Comparison of ENCODE assay signal across 8 cellular contexts in genomic region chr19:3506384-3507340, GRCh38. TPM values are rescaled to one million over a fixed set of nuclear protein-coding genes. Genes with fewer than 3 reads are reported as not detected.
DNase-seq lines count a peak whose midpoint lies in the region; ATAC-seq and TF ChIP-seq lines count a peak whose summit lies in the region.

No MANE protein-coding gene starts in this region.

- H3K9ac ChIP-seq in mesenchymal stem cell (ENCODE audit: low read length) = peak overlapping the region; percentile 91

- no peak for ATAC-seq in GM19351 (IDR thresholded peaks at IDR 0.05; ENCODE audit: unreplicated experiment)

- peak overlapping the region; percentile 43 for H4K8ac ChIP-seq in mesenchymal stem cell (ENCODE audit: low read length)

- H3K14ac ChIP-seq in mesenchymal stem cell (ENCODE audit: low read length in 2 of 2) = peak overlapping the region; percentile 50 to 90

- peaks cover 3% of the 10 kb centered on the region for H3K79me1 ChIP-seq in mesenchymal stem cell (replicated peaks; ENCODE audit: low read length, poor library complexity, severe bottlenecking)

- H3K9me3 ChIP-seq in mesenchymal stem cell (ENCODE audit: control insufficient read depth, low read length) = no peaks in the 10 kb centered on the region

- peak overlapping the region in 1 of 2 experiments; percentile 61 for H3K23ac ChIP-seq in mesenchymal stem cell (ENCODE audit: low read length in 2 of 2)

- no peaks in the 10 kb centered on the region for H3K27me3 ChIP-seq in mesenchymal stem cell (ENCODE audit: control insufficient read depth in 1 of 2, insufficient read depth in 1 of 2, low read length in 2 of 2)

- peaks cover 13% of the 10 kb centered on the region for H3K36me3 Mint-ChIP-seq in T-helper 1 cell treated with Interleukin-12 subunit alpha and Interleukin-12 subunit beta and Interleukin-4 antibody, amounts not matched to agents 30 μg/mL and 1 μg/mL, for 36 hours (ENCODE audit: low read depth)

- DNase-seq in HFF-Myc (ENCODE audit: extremely low read depth, low read depth) (no peak), dermis blood vessel endothelial cell (peak; percentile 38), mesenchymal stem cell (peak; percentile 38), islet precursor cell (no peak)

- peak overlapping the region; percentile 81 for H3K18ac ChIP-seq in mesenchymal stem cell (ENCODE audit: low read depth in 1 of 2, low read length in 2 of 2)

- H3K4me3 Mint-ChIP-seq in T-helper 1 cell treated with Interleukin-12 subunit alpha and Interleukin-12 subunit beta and Interleukin-4 antibody, amounts not matched to agents 30 μg/mL and 1 μg/mL, for 36 hours = peak overlapping the region; percentile 94

- peaks cover 38% of the 10 kb centered on the region for H3K4me1 ChIP-seq in mesenchymal stem cell (ENCODE audit: control insufficient read depth, insufficient read depth, low read depth, low read length)

- H2AK5ac ChIP-seq in mesenchymal stem cell (ENCODE audit: low read length, severe bottlenecking) = no peak overlapping the region

- H2AFZ ChIP-seq in mesenchymal stem cell (ENCODE audit: low read depth, low read length) = no peak overlapping the region

- H3K4me1 Mint-ChIP-seq in T-helper 1 cell treated with Interleukin-12 subunit alpha and Interleukin-12 subunit beta and Interleukin-4 antibody, amounts not matched to agents 30 μg/mL and 1 μg/mL, for 36 hours (ENCODE audit: low read depth) = peaks cover 34% of the 10 kb centered on the region

- peak overlapping the region; percentile 80 for H2BK120ac ChIP-seq in mesenchymal stem cell (ENCODE audit: low read depth, low read length)

- peak overlapping the region in 1 of 2 experiments; percentile 67 for H2BK12ac ChIP-seq in mesenchymal stem cell (ENCODE audit: low read length in 2 of 2)

- peak overlapping the region; percentile 88 for H3K27ac Mint-ChIP-seq in T-helper 1 cell treated with Interleukin-12 subunit alpha and Interleukin-12 subunit beta and Interleukin-4 antibody, amounts not matched to agents 30 μg/mL and 1 μg/mL, for 36 hours

- no peaks in the 10 kb centered on the region for H3K27me3 Mint-ChIP-seq in T-helper 1 cell treated with Interleukin-12 subunit alpha and Interleukin-12 subunit beta and Interleukin-4 antibody, amounts not matched to agents 30 μg/mL and 1 μg/mL, for 36 hours (ENCODE audit: low read depth)

- under 1% methylated on average over 52 of the region's 69 CpGs for WGBS in mesenchymal stem cell

- peak overlapping the region; percentile 78 for H4K91ac ChIP-seq in mesenchymal stem cell (ENCODE audit: low read length)

- TF ChIP-seq CTCF in HFF-Myc (IDR thresholded peaks at IDR 0.05; ENCODE audit: low read depth, low read length, missing control alignments) = no peak

- peak overlapping the region; percentile 88 for H3K4me3 ChIP-seq in GM08714 (ENCODE audit: low read length)
- peak overlapping the region; percentile 64 for H3K4me3 ChIP-seq in HFF-Myc (replicated peaks; ENCODE audit: low read depth, low read length)
- H3K4me3 ChIP-seq in mesenchymal stem cell (ENCODE audit: insufficient read depth in 1 of 2, low read depth in 1 of 2, low read length in 2 of 2) = peak overlapping the region; percentile 92 to 96

- no peaks in the 10 kb centered on the region for H3K9me3 Mint-ChIP-seq in T-helper 1 cell treated with Interleukin-12 subunit alpha and Interleukin-12 subunit beta and Interleukin-4 antibody, amounts not matched to agents 30 μg/mL and 1 μg/mL, for 36 hours

- H3K4ac ChIP-seq in mesenchymal stem cell (ENCODE audit: low read depth in 1 of 2, low read length in 2 of 2) = peak overlapping the region; percentile 52 to 96

- H3K27ac ChIP-seq in mesenchymal stem cell (ENCODE audit: low read length, poor library complexity, severe bottlenecking) = peak overlapping the region; percentile 24
- peak overlapping the region; percentile 45 for H3K27ac ChIP-seq in temporal lobe (ENCODE audit: low read depth, low read length)

- peak overlapping the region; percentile 97 for H2BK15ac ChIP-seq in mesenchymal stem cell (ENCODE audit: low read depth, poor library complexity, severe bottlenecking)

- H2BK5ac ChIP-seq in mesenchymal stem cell (ENCODE audit: low read depth, low read length, poor library complexity, severe bottlenecking) = peak overlapping the region; percentile 58

- H3K36me3 ChIP-seq in mesenchymal stem cell (ENCODE audit: control insufficient read depth in 1 of 2, insufficient read depth in 2 of 2, low read depth in 1 of 2, low read length in 2 of 2) = peaks cover 19 to 30% of the 10 kb centered on the region in 2 experiments

- peak overlapping the region; percentile 87 for H3K4me2 ChIP-seq in mesenchymal stem cell (ENCODE audit: low read length, poor library complexity, severe bottlenecking)

RNA-seq across cellular contexts. Expression of gene FZR1, which starts 0.6 kb away (rescaled TPM):
- total RNA-seq in dermis blood vessel endothelial cell = 36.1 and 66.7 TPM in 2 replicates
- 30.7 TPM for polyA plus RNA-seq in mesenchymal stem cell (2013, experiment 1 of 2)
- polyA plus RNA-seq in mesenchymal stem cell (2013, experiment 2 of 2) = 28.8 TPM
- total RNA-seq in temporal lobe = 27.5 TPM

RNA-seq across cellular contexts. Expression of gene DOHH, which starts 6.2 kb away (rescaled TPM):
- total RNA-seq in dermis blood vessel endothelial cell = 13.1 and 16.8 TPM in 2 replicates
- polyA plus RNA-seq in mesenchymal stem cell (2013, experiment 1 of 2) = 4.2 TPM
- 3.8 TPM for polyA plus RNA-seq in mesenchymal stem cell (2013, experiment 2 of 2)
- total RNA-seq in temporal lobe = 11.6 TPM

RNA-seq across cellular contexts. Expression of gene SMIM44, which starts 23.4 kb away (rescaled TPM):
- total RNA-seq in dermis blood vessel endothelial cell (not detected in 2 replicates), temporal lobe (not detected)
- polyA plus RNA-seq in mesenchymal stem cell (2013, experiment 1 of 2) = not detected
- polyA plus RNA-seq in mesenchymal stem cell (2013, experiment 2 of 2) = not detected

RNA-seq across cellular contexts. Expression of gene SMIM24, which starts 26.3 kb away (rescaled TPM):
- total RNA-seq in dermis blood vessel endothelial cell (not detected in 2 replicates), temporal lobe (0.25 TPM)
- polyA plus RNA-seq in mesenchymal stem cell (2013, experiment 1 of 2) = 0.18 TPM
- not detected for polyA plus RNA-seq in mesenchymal stem cell (2013, experiment 2 of 2)

RNA-seq across cellular contexts. Expression of gene TEKTIP1, which starts 32.3 kb away (rescaled TPM):
- total RNA-seq in dermis blood vessel endothelial cell (not detected in 2 replicates), temporal lobe (not detected)
- polyA plus RNA-seq in mesenchymal stem cell (2013, experiment 1 of 2) = not detected
- polyA plus RNA-seq in mesenchymal stem cell (2013, experiment 2 of 2) = not detected

Comparison
In these comparisons a context has a peak if more than half of its experiments do, and no peak if none do; other contexts are left out.
1. DNase-seq: peak in dermis blood vessel endothelial cell (single experiment) and mesenchymal stem cell (single experiment); none in HFF-Myc (single experiment) and islet precursor cell (single experiment).
2. Peak in every context shown above with its lines, with median percentiles within 50 percentile points of each other: H3K4me3 ChIP-seq.